In genomic region chrX:123189318-123189717, GRCh38 we compare ENCODE assay signal across 34 cellular contexts. TPM values are rescaled to one million over a fixed set of nuclear protein-coding genes. Genes with fewer than 3 reads are reported as not detected.
"Had no signal": no experiment of that assay in that cellular context is flagged by ENCODE, and none has a peak within 500 bp of the region (broad histone marks: within the 10 kb centered on the region; RNA-seq: fewer than 3 reads in every experiment).

No MANE protein-coding gene starts in this region.

- DNase-seq: activated B cell treated with CpG ODN at 0.5 μM for 24 hours; activated CD4-positive, alpha-beta memory T cell treated with anti-CD3 and anti-CD28 coated beads for 36 hours; activated CD4-positive, alpha-beta T cell treated with anti-CD3 and anti-CD28 coated beads for 4 hours; activated CD4-positive, alpha-beta T cell treated with anti-CD3 and anti-CD28 coated beads, Interleukin-2, amount 10 ng/mL, durations not matched to agents 24 days and 14 days; activated CD4-positive, alpha-beta T cell treated with anti-CD3 and anti-CD28 coated beads, Interleukin-2, amount 50 U/mL, for 1 hour; activated CD4-positive, alpha-beta T cell treated with anti-CD3 and anti-CD28 coated beads, Interleukin-2, amount 50 U/mL, for 4 hours; activated CD4-positive, CD25-positive, alpha-beta regulatory T cell treated with anti-CD3 and anti-CD28 coated beads, Interleukin-2, amount 50 U/mL, for 72 hours; activated CD8-positive, alpha-beta memory T cell treated with anti-CD3 and anti-CD28 coated beads, Interleukin-2, amount 50 U/mL, for 4 hours; activated CD8-positive, alpha-beta T cell treated with anti-CD3 and anti-CD28 coated beads for 36 hours; activated effector memory CD4-positive, alpha-beta T cell treated with anti-CD3 and anti-CD28 coated beads, Interleukin-2, amount 50 U/mL, for 16 hours; activated gamma-delta T cell treated with Interleukin-2 at 50 U/mL for 16 hours; activated naive CD4-positive, alpha-beta T cell; activated naive CD4-positive, alpha-beta T cell treated with anti-CD3 and anti-CD28 coated beads for 36 hours; activated naive CD4-positive, alpha-beta T cell treated with anti-CD3 and anti-CD28 coated beads, Interleukin-2, amount 50 U/mL, for 16 hours; activated naive CD8-positive, alpha-beta T cell treated with anti-CD3 and anti-CD28 coated beads for 36 hours; activated T-cell treated with anti-CD3 and anti-CD28 coated beads for 4 hours; activated T-cell treated with anti-CD3 and anti-CD28 coated beads, Interleukin-2, amount 50 U/mL, for 1 hour; activated T-cell treated with anti-CD3 and anti-CD28 coated beads, Interleukin-2, amount 50 U/mL, for 4 hours; activated T-cell treated with anti-CD3 and anti-CD28 coated beads, Interleukin-2, amount 50 U/mL, for 72 hours; adrenal gland; amniotic stem cell; aorta; body of pancreas; brain microvascular endothelial cell; central memory CD4-positive, alpha-beta T cell; T-helper 2 cell; T-helper 9 cell had no signal

- H3K27me3 ChIP-seq: adrenal gland, body of pancreas, brain microvascular endothelial cell had no signal

- H3K4me3 ChIP-seq: adrenal gland, body of pancreas, breast epithelium had no signal

- FAIRE-seq: TTC549 had no signal

- ATAC-seq: activated CD8-positive, alpha-beta T cell treated with anti-CD3 and anti-CD28 coated beads for 36 hours; activated naive CD4-positive, alpha-beta T cell treated with anti-CD3 and anti-CD28 coated beads, Interleukin-2, amount 50 U/mL, for 72 hours; activated T-cell treated with anti-CD3 and anti-CD28 coated beads, Interleukin-2, amount 50 U/mL, for 4 hours; activated T-cell treated with anti-CD3 and anti-CD28 coated beads, Interleukin-2, amount 50 U/mL, for 72 hours; activated T-helper 17 cell treated with anti-CD3 and anti-CD28 coated beads, Interleukin-2, amount 50 U/mL, for 72 hours; body of pancreas had no signal

- H3K27ac ChIP-seq: adrenal gland, body of pancreas, brain microvascular endothelial cell, breast epithelium, VCaP had no signal

- H3K36me3 ChIP-seq: adrenal gland, brain microvascular endothelial cell, breast epithelium had no signal

- H3K4me1 ChIP-seq: adrenal gland, breast epithelium had no signal

- H3K9me3 ChIP-seq: adrenal gland, body of pancreas, breast epithelium had no signal

RNA-seq across cellular contexts. Expression of gene GRIA3, which starts 5.2 kb away (rescaled TPM):
- total RNA-seq: activated B cell treated with CpG ODN at 0.5 μM for 24 hours; activated CD4-positive, alpha-beta memory T cell treated with anti-CD3 and anti-CD28 coated beads for 36 hours; activated CD4-positive, alpha-beta T cell treated with anti-CD3 and anti-CD28 coated beads, Interleukin-2, amount 10 ng/mL, durations not matched to agents 24 days and 14 days; activated CD8-positive, alpha-beta memory T cell treated with anti-CD3 and anti-CD28 coated beads for 36 hours; activated CD8-positive, alpha-beta T cell treated with anti-CD3 and anti-CD28 coated beads for 36 hours; activated naive CD4-positive, alpha-beta T cell treated with anti-CD3 and anti-CD28 coated beads for 36 hours; activated naive CD4-positive, alpha-beta T cell treated with anti-CD3 and anti-CD28 coated beads, Interleukin-2, amount 50 U/mL, for 72 hours; activated naive CD8-positive, alpha-beta T cell treated with anti-CD3 and anti-CD28 coated beads for 36 hours; activated T-cell treated with anti-CD3 and anti-CD28 coated beads, Interleukin-2, amount 50 U/mL, for 4 hours; activated T-cell treated with anti-CD3 and anti-CD28 coated beads, Interleukin-2, amount 50 U/mL, for 72 hours; activated T-helper 1 cell treated with anti-CD3 and anti-CD28 coated beads, Interleukin-12 subunit alpha, Interleukin-12 subunit beta, Interleukin-2, Interleukin-4 antibody, amounts not matched to agents 30 ng/mL and 10 ng/mL and 1 ng/mL, durations not matched to agents 14 hours and 24 hours and 36 hours; activated T-helper 17 cell treated with anti-CD3 and anti-CD28 coated beads, Interleukin-2, amount 50 U/mL, for 72 hours had no signal
